ENCODE assay signal across 7 cellular contexts in genomic region chr11:83269080-83269479, GRCh38. TPM values are rescaled to one million over a fixed set of nuclear protein-coding genes. Genes with fewer than 3 reads are reported as not detected.
DNase-seq lines count a peak whose midpoint lies in the region; ATAC-seq and TF ChIP-seq lines count a peak whose summit lies in the region.
"Not testable (repeated sequence)": the region's sequence is repeated elsewhere in the genome, so short reads cannot be mapped to it uniquely, and the experiment has no call there.

No MANE protein-coding gene starts in this region.

- POLR2A ChIA-PET in activated CD4-positive, alpha-beta T cell treated with anti-CD3 and anti-CD28 coated beads, Interleukin-2, amount 10 ng/mL, durations not matched to agents 7 days and 5 days (lab: Charles Lee); naive thymus-derived CD8-positive, alpha-beta T cell (lab: Charles Lee): not testable (repeated sequence)

- H3K27me3 Mint-ChIP-seq in IgD-negative memory B cell; activated CD4-positive, alpha-beta T cell treated with anti-CD3 and anti-CD28 coated beads, Interleukin-2, amount 10 ng/mL, durations not matched to agents 7 days and 5 days; activated T-helper 17 cell treated with anti-CD3 and anti-CD28 coated beads, Interleukin-2, amount 50 U/mL, for 72 hours; chondrocyte (ENCODE audit: low read depth); memory B cell; naive thymus-derived CD8-positive, alpha-beta T cell: not testable (repeated sequence)

- H3K36me3 Mint-ChIP-seq in IgD-negative memory B cell (peaks cover 21% of the 10 kb centered on the region), chondrocyte (ENCODE audit: low read depth) (peaks cover 53% of the 10 kb centered on the region), memory B cell (peaks cover 54% of the 10 kb centered on the region)
- peaks cover 74% of the 10 kb centered on the region for H3K36me3 Mint-ChIP-seq in activated CD4-positive, alpha-beta T cell treated with anti-CD3 and anti-CD28 coated beads, Interleukin-2, amount 10 ng/mL, durations not matched to agents 7 days and 5 days (ENCODE audit: low read depth)
- peaks cover 95% of the 10 kb centered on the region for H3K36me3 Mint-ChIP-seq in activated T-helper 17 cell treated with anti-CD3 and anti-CD28 coated beads, Interleukin-2, amount 50 U/mL, for 72 hours (ENCODE audit: low read depth)
- peaks cover 14 to 92% (median 65%) of the 10 kb centered on the region in 3 donors for H3K36me3 Mint-ChIP-seq in naive thymus-derived CD8-positive, alpha-beta T cell
- H3K36me3 Mint-ChIP-seq in stimulated activated effector memory CD8-positive, alpha-beta T cell treated with anti-CD3 and anti-CD28 coated beads, Interleukin-12 subunit alpha, Interleukin-12 subunit beta, amount 100 ng/mL, for 72 hours: peaks cover 97% of the 10 kb centered on the region

- not testable (repeated sequence) for H3K9me3 Mint-ChIP-seq in IgD-negative memory B cell; activated CD4-positive, alpha-beta T cell treated with anti-CD3 and anti-CD28 coated beads, Interleukin-2, amount 10 ng/mL, durations not matched to agents 7 days and 5 days; activated T-helper 17 cell treated with anti-CD3 and anti-CD28 coated beads, Interleukin-2, amount 50 U/mL, for 72 hours; chondrocyte (ENCODE audit: low read depth); memory B cell; naive thymus-derived CD8-positive, alpha-beta T cell; stimulated activated effector memory CD8-positive, alpha-beta T cell treated with anti-CD3 and anti-CD28 coated beads, Interleukin-12 subunit alpha, Interleukin-12 subunit beta, amount 100 ng/mL, for 72 hours

- peak overlapping the region in 2 of 3 donors; percentile 25 to 65 for H3K27ac Mint-ChIP-seq in IgD-negative memory B cell
- peak overlapping the region; percentile 10 for H3K27ac Mint-ChIP-seq in activated CD4-positive, alpha-beta T cell treated with anti-CD3 and anti-CD28 coated beads, Interleukin-2, amount 10 ng/mL, durations not matched to agents 7 days and 5 days
- H3K27ac Mint-ChIP-seq in activated T-helper 17 cell treated with anti-CD3 and anti-CD28 coated beads, Interleukin-2, amount 50 U/mL, for 72 hours: peak overlapping the region; percentile 40
- peak overlapping the region; percentile 18 for H3K27ac Mint-ChIP-seq in chondrocyte (ENCODE audit: unreplicated experiment)
- peak overlapping the region; percentile 7 for H3K27ac Mint-ChIP-seq in memory B cell
- H3K27ac Mint-ChIP-seq in naive thymus-derived CD8-positive, alpha-beta T cell: peak overlapping the region in 6 of 10 donors; percentile 0 to 85 (median 20)
- H3K27ac Mint-ChIP-seq in stimulated activated effector memory CD8-positive, alpha-beta T cell treated with anti-CD3 and anti-CD28 coated beads, Interleukin-12 subunit alpha, Interleukin-12 subunit beta, amount 100 ng/mL, for 72 hours: peak overlapping the region; percentile 58

- not testable (repeated sequence) for ATAC-seq in activated T-helper 17 cell treated with anti-CD3 and anti-CD28 coated beads, Interleukin-2, amount 50 U/mL, for 72 hours (replicated peaks); memory B cell (ENCODE audit: low read depth); naive thymus-derived CD8-positive, alpha-beta T cell; stimulated activated effector memory CD8-positive, alpha-beta T cell treated with anti-CD3 and anti-CD28 coated beads, Interleukin-12 subunit alpha, Interleukin-12 subunit beta, amount 100 ng/mL, for 72 hours

- not testable (repeated sequence) for TF ChIP-seq CTCF in chondrocyte (IDR thresholded peaks at IDR 0.05)

- CTCF ChIA-PET in activated CD4-positive, alpha-beta T cell treated with anti-CD3 and anti-CD28 coated beads, Interleukin-2, amount 10 ng/mL, durations not matched to agents 7 days and 5 days (lab: Charles Lee): not testable (repeated sequence)

- not testable (repeated sequence) for H3K4me3 Mint-ChIP-seq in IgD-negative memory B cell; activated CD4-positive, alpha-beta T cell treated with anti-CD3 and anti-CD28 coated beads, Interleukin-2, amount 10 ng/mL, durations not matched to agents 7 days and 5 days; activated T-helper 17 cell treated with anti-CD3 and anti-CD28 coated beads, Interleukin-2, amount 50 U/mL, for 72 hours; chondrocyte (ENCODE audit: unreplicated experiment); memory B cell; naive thymus-derived CD8-positive, alpha-beta T cell; stimulated activated effector memory CD8-positive, alpha-beta T cell treated with anti-CD3 and anti-CD28 coated beads, Interleukin-12 subunit alpha, Interleukin-12 subunit beta, amount 100 ng/mL, for 72 hours

- not testable (repeated sequence) for DNase-seq in activated CD4-positive, alpha-beta T cell treated with anti-CD3 and anti-CD28 coated beads, Interleukin-2, amount 10 ng/mL, durations not matched to agents 7 days and 5 days; chondrocyte (ENCODE audit: low spot score); memory B cell (ENCODE audit: low spot score in 2 of 2); naive thymus-derived CD8-positive, alpha-beta T cell; stimulated activated effector memory CD8-positive, alpha-beta T cell treated with anti-CD3 and anti-CD28 coated beads, Interleukin-12 subunit alpha, Interleukin-12 subunit beta, amount 100 ng/mL, for 72 hours (ENCODE audit: low spot score in 2 of 2)

- H3K4me1 Mint-ChIP-seq in IgD-negative memory B cell; activated CD4-positive, alpha-beta T cell treated with anti-CD3 and anti-CD28 coated beads, Interleukin-2, amount 10 ng/mL, durations not matched to agents 7 days and 5 days; chondrocyte (ENCODE audit: low read depth): not testable (repeated sequence)
- peaks cover 26% of the 10 kb centered on the region for H3K4me1 Mint-ChIP-seq in activated T-helper 17 cell treated with anti-CD3 and anti-CD28 coated beads, Interleukin-2, amount 50 U/mL, for 72 hours
- peaks cover 10% of the 10 kb centered on the region for H3K4me1 Mint-ChIP-seq in memory B cell
- peaks cover 18 to 34% (median 22%) of the 10 kb centered on the region in 4 donors for H3K4me1 Mint-ChIP-seq in naive thymus-derived CD8-positive, alpha-beta T cell
- H3K4me1 Mint-ChIP-seq in stimulated activated effector memory CD8-positive, alpha-beta T cell treated with anti-CD3 and anti-CD28 coated beads, Interleukin-12 subunit alpha, Interleukin-12 subunit beta, amount 100 ng/mL, for 72 hours: peaks cover 28% of the 10 kb centered on the region

RNA-seq across cellular contexts. Expression of gene CCDC90B, which starts 17.1 kb away (rescaled TPM):
- 58.3 TPM for polyA plus RNA-seq in IgD-negative memory B cell
- total RNA-seq in activated CD4-positive, alpha-beta T cell treated with anti-CD3 and anti-CD28 coated beads, Interleukin-2, amount 10 ng/mL, durations not matched to agents 7 days and 5 days: 10 to 100 TPM; 27.9 to 38.5 TPM
- 10 to 100 TPM; 25.4 to 30.7 TPM for total RNA-seq in activated T-helper 17 cell treated with anti-CD3 and anti-CD28 coated beads, Interleukin-2, amount 50 U/mL, for 72 hours
- total RNA-seq in chondrocyte: 37.7 to 55.3 TPM (median 38.7 TPM) in 3 replicates
- total RNA-seq in naive thymus-derived CD8-positive, alpha-beta T cell: 10 to 100 TPM; 31.9 to 35.9 TPM
- polyA plus RNA-seq in naive thymus-derived CD8-positive, alpha-beta T cell: 10 to 100 TPM; 48.5 to 54.7 (median 52.1) TPM

Comparison
In these comparisons a context has a peak if more than half of its experiments do, and no peak if none do; other contexts are left out.
1. H3K27ac Mint-ChIP-seq: peak in every context shown above with its lines; median percentile 58 in stimulated activated effector memory CD8-positive, alpha-beta T cell treated with anti-CD3 and anti-CD28 coated beads, Interleukin-12 subunit alpha, Interleukin-12 subunit beta, amount 100 ng/mL, for 72 hours; 45 in IgD-negative memory B cell; 40 in activated T-helper 17 cell treated with anti-CD3 and anti-CD28 coated beads, Interleukin-2, amount 50 U/mL, for 72 hours; 20 in naive thymus-derived CD8-positive, alpha-beta T cell; 18 in chondrocyte; 10 in activated CD4-positive, alpha-beta T cell treated with anti-CD3 and anti-CD28 coated beads, Interleukin-2, amount 10 ng/mL, durations not matched to agents 7 days and 5 days; 7 in memory B cell.